1 cellular context compared by ENCODE assay signal in genomic region chr20:62155428-62156253, GRCh38.
TF ChIP-seq lines count a peak whose summit lies in the region.

No MANE protein-coding gene starts in this region.

TF ChIP-seq in HepG2, 621 proteins besides CTCF, POLR2A, EP300 and RAD21 (continued from another document and continues in another):
- TF ChIP-seq, protein P1, sequence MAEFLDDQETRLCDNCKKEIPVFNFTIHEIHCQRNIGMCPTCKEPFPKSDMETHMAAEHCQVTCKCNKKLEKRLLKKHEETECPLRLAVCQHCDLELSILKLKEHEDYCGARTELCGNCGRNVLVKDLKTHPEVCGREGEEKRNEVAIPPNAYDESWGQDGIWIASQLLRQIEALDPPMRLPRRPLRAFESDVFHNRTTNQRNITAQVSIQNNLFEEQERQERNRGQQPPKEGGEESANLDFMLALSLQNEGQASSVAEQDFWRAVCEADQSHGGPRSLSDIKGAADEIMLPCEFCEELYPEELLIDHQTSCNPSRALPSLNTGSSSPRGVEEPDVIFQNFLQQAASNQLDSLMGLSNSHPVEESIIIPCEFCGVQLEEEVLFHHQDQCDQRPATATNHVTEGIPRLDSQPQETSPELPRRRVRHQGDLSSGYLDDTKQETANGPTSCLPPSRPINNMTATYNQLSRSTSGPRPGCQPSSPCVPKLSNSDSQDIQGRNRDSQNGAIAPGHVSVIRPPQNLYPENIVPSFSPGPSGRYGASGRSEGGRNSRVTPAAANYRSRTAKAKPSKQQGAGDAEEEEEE (CRISPR knock-in tag; IDR thresholded peaks at IDR 0.05; ENCODE audit: borderline replicate concordance) = no peak
- peak; percentile 60; the same call in 1 of the 2 replicates for TF ChIP-seq SP4 (CRISPR knock-in tag; IDR thresholded peaks at IDR 0.05)
- TF ChIP-seq GLI4 (CRISPR knock-in tag; IDR thresholded peaks at IDR 0.05; ENCODE audit: borderline replicate concordance) = 0 out of 2 replicates have a peak, but pooled peaks have one; percentile 72
- no peak for TF ChIP-seq SOX6 (IDR thresholded peaks at IDR 0.05)
- peak; percentile 91 for TF ChIP-seq SOX6 (CRISPR knock-in tag; IDR thresholded peaks at IDR 0.05)
- TF ChIP-seq YEATS4 (CRISPR knock-in tag; IDR thresholded peaks at IDR 0.05; ENCODE audit: borderline replicate concordance) = 0 out of 2 replicates have a peak, but pooled peaks have one; percentile 53
- TF ChIP-seq MTA3 (CRISPR knock-in tag; IDR thresholded peaks at IDR 0.05) = no peak
- no peak for TF ChIP-seq FOXJ3 (CRISPR knock-in tag; IDR thresholded peaks at IDR 0.05; ENCODE audit: borderline replicate concordance)
- no peak for TF ChIP-seq KLF6 (CRISPR knock-in tag; IDR thresholded peaks at IDR 0.05)
- TF ChIP-seq ZNF335 (CRISPR knock-in tag; IDR thresholded peaks at IDR 0.05) = 0 out of 2 replicates have a peak, but pooled peaks have one; percentile 63
- no peak for TF ChIP-seq SIX4 (CRISPR knock-in tag; IDR thresholded peaks at IDR 0.05)
- no peak for TF ChIP-seq MAF1 (CRISPR knock-in tag; IDR thresholded peaks at IDR 0.05; ENCODE audit: borderline replicate concordance)
- 0 out of 2 replicates have a peak, but pooled peaks have one; percentile 58 for TF ChIP-seq ZNF691 (CRISPR knock-in tag; IDR thresholded peaks at IDR 0.05; ENCODE audit: borderline replicate concordance, low read depth)
- TF ChIP-seq SETDB1 (CRISPR knock-in tag; IDR thresholded peaks at IDR 0.05; ENCODE audit: borderline replicate concordance) = no peak
- no peak for TF ChIP-seq PHF5A (CRISPR knock-in tag; IDR thresholded peaks at IDR 0.05; ENCODE audit: low read depth, unreplicated experiment)
- TF ChIP-seq ZNF724P (CRISPR knock-in tag; IDR thresholded peaks at IDR 0.05; ENCODE audit: borderline replicate concordance) = no peak
- peak; percentile 39; the same call in 1 of the 2 replicates for TF ChIP-seq FOXO1 (CRISPR knock-in tag; IDR thresholded peaks at IDR 0.05)
- TF ChIP-seq, protein P2, sequence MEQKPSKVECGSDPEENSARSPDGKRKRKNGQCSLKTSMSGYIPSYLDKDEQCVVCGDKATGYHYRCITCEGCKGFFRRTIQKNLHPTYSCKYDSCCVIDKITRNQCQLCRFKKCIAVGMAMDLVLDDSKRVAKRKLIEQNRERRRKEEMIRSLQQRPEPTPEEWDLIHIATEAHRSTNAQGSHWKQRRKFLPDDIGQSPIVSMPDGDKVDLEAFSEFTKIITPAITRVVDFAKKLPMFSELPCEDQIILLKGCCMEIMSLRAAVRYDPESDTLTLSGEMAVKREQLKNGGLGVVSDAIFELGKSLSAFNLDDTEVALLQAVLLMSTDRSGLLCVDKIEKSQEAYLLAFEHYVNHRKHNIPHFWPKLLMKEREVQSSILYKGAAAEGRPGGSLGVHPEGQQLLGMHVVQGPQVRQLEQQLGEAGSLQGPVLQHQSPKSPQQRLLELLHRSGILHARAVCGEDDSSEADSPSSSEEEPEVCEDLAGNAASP (CRISPR knock-in tag; IDR thresholded peaks at IDR 0.05; ENCODE audit: borderline replicate concordance) = peak; percentile 46; the same call in 1 of the 2 replicates
- peak; percentile 62 for TF ChIP-seq SKI (IDR thresholded peaks at IDR 0.05; ENCODE audit: partially characterized antibody)
- TF ChIP-seq ARID4A (CRISPR knock-in tag; IDR thresholded peaks at IDR 0.05; ENCODE audit: borderline replicate concordance) = peak; percentile 69; the same call in 1 of the 2 replicates
- no peak for TF ChIP-seq BRD4 (CRISPR knock-in tag; IDR thresholded peaks at IDR 0.05)
- no peak for TF ChIP-seq ZSCAN30 (CRISPR knock-in tag; IDR thresholded peaks at IDR 0.05)
- no peak for TF ChIP-seq HNF1A (IDR thresholded peaks at IDR 0.05; ENCODE audit: low read depth)
- TF ChIP-seq HNF1A (CRISPR knock-in tag; IDR thresholded peaks at IDR 0.05; ENCODE audit: borderline replicate concordance) = peak; percentile 48; the same call in 1 of the 2 replicates
- no peak for TF ChIP-seq PAWR (CRISPR knock-in tag; IDR thresholded peaks at IDR 0.05; ENCODE audit: borderline replicate concordance)
- peak; percentile 58; the same call in 1 of the 2 replicates for TF ChIP-seq NCOA2 (CRISPR knock-in tag; IDR thresholded peaks at IDR 0.05)
- 0 out of 2 replicates have a peak, but pooled peaks have one; percentile 24 for TF ChIP-seq ZSCAN29 (CRISPR knock-in tag; conservative IDR thresholded peaks at IDR 0.05)
- TF ChIP-seq GMEB2 (CRISPR knock-in tag; IDR thresholded peaks at IDR 0.05; ENCODE audit: low read depth) = no peak
- TF ChIP-seq GPBP1L1 (CRISPR knock-in tag; IDR thresholded peaks at IDR 0.05) = no peak
- no peak for TF ChIP-seq ZNF670 (CRISPR knock-in tag; IDR thresholded peaks at IDR 0.05; ENCODE audit: borderline replicate concordance)
- no peak for TF ChIP-seq RARG (CRISPR knock-in tag; IDR thresholded peaks at IDR 0.05; ENCODE audit: low read depth)
- TF ChIP-seq ZNF510 (CRISPR knock-in tag; IDR thresholded peaks at IDR 0.05; ENCODE audit: low read depth) = no peak
- peak; percentile 90 for TF ChIP-seq GATAD2A (CRISPR knock-in tag; IDR thresholded peaks at IDR 0.05)
- TF ChIP-seq TGIF2 (CRISPR knock-in tag; IDR thresholded peaks at IDR 0.05) = peak; percentile 48; the same call in 1 of the 2 replicates
- TF ChIP-seq ZNF788 (CRISPR knock-in tag; IDR thresholded peaks at IDR 0.05; ENCODE audit: borderline replicate concordance) = peak; percentile 70; the same call in 1 of the 2 replicates
- TF ChIP-seq RXRB (CRISPR knock-in tag; IDR thresholded peaks at IDR 0.05; ENCODE audit: borderline replicate concordance) = no peak; the same call in 1 of the 2 replicates
- TF ChIP-seq, protein P3, sequence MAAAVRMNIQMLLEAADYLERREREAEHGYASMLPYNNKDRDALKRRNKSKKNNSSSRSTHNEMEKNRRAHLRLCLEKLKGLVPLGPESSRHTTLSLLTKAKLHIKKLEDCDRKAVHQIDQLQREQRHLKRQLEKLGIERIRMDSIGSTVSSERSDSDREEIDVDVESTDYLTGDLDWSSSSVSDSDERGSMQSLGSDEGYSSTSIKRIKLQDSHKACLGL (CRISPR knock-in tag; IDR thresholded peaks at IDR 0.05) = peak; percentile 1; the same call in 1 of the 2 replicates
- TF ChIP-seq AKNA (CRISPR knock-in tag; IDR thresholded peaks at IDR 0.05; ENCODE audit: borderline replicate concordance) = no peak
- peak; percentile 60; the same call in 1 of the 2 replicates for TF ChIP-seq HDAC2 (CRISPR knock-in tag; IDR thresholded peaks at IDR 0.05)
- no peak for TF ChIP-seq ZNF572 (CRISPR knock-in tag; IDR thresholded peaks at IDR 0.05)
